Comparison of ENCODE assay signal across 15 cellular contexts in genomic region chr1:40795811-40796586, GRCh38. TPM values are rescaled to one million over a fixed set of nuclear protein-coding genes. Genes with fewer than 3 reads are reported as not detected.
DNase-seq lines count a peak whose midpoint lies in the region; ATAC-seq, FAIRE-seq and TF ChIP-seq lines count a peak whose summit lies in the region.
"Had no signal": no experiment of that assay in that cellular context is flagged by ENCODE, and none has a peak within 500 bp of the region (broad histone marks: within the 10 kb centered on the region; RNA-seq: fewer than 3 reads in every experiment).

No MANE protein-coding gene starts in this region.

- ATAC-seq in stimulated activated naive B cell treated with anti-CD40 and anti-IgM and Interleukin-4, amounts not matched to agents 10 μg/mL and 1 μg/mL and 100 μg/mL, for 72 hours (replicated peaks): peak; percentile 36 to 68
- no peak for ATAC-seq in body of pancreas
- ATAC-seq: left lung had no signal

- POLR2A ChIA-PET in activated CD4-positive, alpha-beta T cell treated with anti-CD3 and anti-CD28 coated beads, Interleukin-2, amount 10 ng/mL, durations not matched to agents 7 days and 5 days (lab: Charles Lee): interaction anchor here (0.7 kb wide), 1 partner anchor 263 kb away, joined by 4 read pairs; no protein-coding TSS in a partner anchor

- CTCF ChIA-PET in activated CD4-positive, alpha-beta T cell treated with anti-CD3 and anti-CD28 coated beads, Interleukin-2, amount 10 ng/mL, durations not matched to agents 7 days and 5 days (lab: Charles Lee): interaction anchor here (0.5 to 1.9 kb wide), 6 partner anchors 9 to 396 kb away, joined by 4 to 6 read pairs (median 5); no protein-coding TSS in a partner anchor

- H3K36me3 ChIP-seq in KOPT-K1 (ENCODE audit: insufficient read depth, low read length): no peaks in the 10 kb centered on the region
- no peaks in the 10 kb centered on the region for H3K36me3 ChIP-seq in bronchial epithelial cell (ENCODE audit: control insufficient read depth, insufficient read depth, low read length)
- no peaks in the 10 kb centered on the region for H3K36me3 ChIP-seq in body of pancreas (replicated peaks in 1 of 2; ENCODE audit: insufficient read depth in 1 of 2, low read depth in 2 of 2)
- H3K36me3 ChIP-seq: left lung, vagina had no signal

- no peaks in the 10 kb centered on the region for H3K9me3 Mint-ChIP-seq in activated CD4-positive, alpha-beta T cell treated with anti-CD3 and anti-CD28 coated beads, Interleukin-2, amount 10 ng/mL, durations not matched to agents 7 days and 5 days
- no peaks in the 10 kb centered on the region for H3K9me3 Mint-ChIP-seq in stimulated activated naive B cell treated with anti-CD40 and anti-IgM and Interleukin-4, amounts not matched to agents 10 μg/mL and 1 μg/mL and 100 μg/mL, for 72 hours

- peak overlapping the region; percentile 84 for H3K27ac ChIP-seq in KOPT-K1 (ENCODE audit: low read depth, low read length, poor library complexity, severe bottlenecking)
- H3K27ac ChIP-seq in body of pancreas: peak overlapping the region in 2 of 4 donors; percentile 12 to 78
- H3K27ac ChIP-seq: hepatocyte, HL-60, left lung, vagina had no signal

- 67 to 69% methylated on average over 13 of the region's 13 CpGs for WGBS in body of pancreas, 2 donors

- intact Hi-C loops in body of pancreas (cut with DNase I): no loop called here

- H3K4me1 ChIP-seq in body of pancreas: peaks cover 33% of the 10 kb centered on the region

- H3K36me3 Mint-ChIP-seq in activated CD4-positive, alpha-beta T cell treated with anti-CD3 and anti-CD28 coated beads, Interleukin-2, amount 10 ng/mL, durations not matched to agents 7 days and 5 days (ENCODE audit: low read depth): no peaks in the 10 kb centered on the region
- no peaks in the 10 kb centered on the region for H3K36me3 Mint-ChIP-seq in stimulated activated naive B cell treated with anti-CD40 and anti-IgM and Interleukin-4, amounts not matched to agents 10 μg/mL and 1 μg/mL and 100 μg/mL, for 72 hours

- H3K4me1 Mint-ChIP-seq in activated CD4-positive, alpha-beta T cell treated with anti-CD3 and anti-CD28 coated beads, Interleukin-2, amount 10 ng/mL, durations not matched to agents 7 days and 5 days: peaks cover 38% of the 10 kb centered on the region
- H3K4me1 Mint-ChIP-seq in stimulated activated naive B cell treated with anti-CD40 and anti-IgM and Interleukin-4, amounts not matched to agents 10 μg/mL and 1 μg/mL and 100 μg/mL, for 72 hours: peaks cover 18 to 20% of the 10 kb centered on the region in 2 donors

- peak; percentile 47 for FAIRE-seq in bronchial epithelial cell (lab: Jason Lieb, UNC)
- FAIRE-seq: small intestine had no signal

- no peak for TF ChIP-seq POLR2A in body of pancreas (IDR thresholded peaks at IDR 0.05)

- H3K27me3 ChIP-seq in bronchial epithelial cell (ENCODE audit: control insufficient read depth, insufficient read depth, low read length) (no peaks in the 10 kb centered on the region), body of pancreas (no peaks in the 10 kb centered on the region)
- H3K27me3 ChIP-seq: hepatocyte, left lung, vagina had no signal

- DNase-seq in activated CD4-positive, alpha-beta T cell treated with anti-CD3 and anti-CD28 coated beads, Interleukin-2, amount 10 ng/mL, durations not matched to agents 7 days and 5 days: peak; percentile 29
- no peak for DNase-seq in activated CD4-positive, alpha-beta T cell treated with anti-CD3 and anti-CD28 coated beads for 1 hour
- no peak for DNase-seq in bronchial epithelial cell (ENCODE audit: low read depth)
- DNase-seq in stimulated activated naive B cell treated with anti-CD40 and anti-IgM and Interleukin-4, amounts not matched to agents 10 μg/mL and 1 μg/mL and 100 μg/mL, for 72 hours: no peak
- no peak for DNase-seq in NCI-H1417 treated with DMSO at 0.1 percent for 48 hours (lab: John Stamatoyannopoulos, UW)
- no peak for DNase-seq in body of pancreas
- DNase-seq in ureter (ENCODE audit: low spot score): no peak
- DNase-seq: SK-N-SH, small intestine had no signal

- peak overlapping the region; percentile 1 for H3K4me3 Mint-ChIP-seq in activated CD4-positive, alpha-beta T cell treated with anti-CD3 and anti-CD28 coated beads, Interleukin-2, amount 10 ng/mL, durations not matched to agents 7 days and 5 days
- H3K4me3 Mint-ChIP-seq in stimulated activated naive B cell treated with anti-CD40 and anti-IgM and Interleukin-4, amounts not matched to agents 10 μg/mL and 1 μg/mL and 100 μg/mL, for 72 hours: no peak overlapping the region

- TF ChIP-seq CTCF in bronchial epithelial cell (IDR thresholded peaks at IDR 0.05; ENCODE audit: insufficient read depth, low read length, severe bottlenecking) (no peak), body of pancreas (IDR thresholded peaks at IDR 0.05) (no peak)

- no peaks in the 10 kb centered on the region for H3K9me3 ChIP-seq in KOPT-K1 (ENCODE audit: insufficient read depth, low read length, poor library complexity, severe bottlenecking)
- H3K9me3 ChIP-seq in body of pancreas: no peaks in the 10 kb centered on the region
- H3K9me3 ChIP-seq: left lung, SK-N-SH, vagina had no signal

- H3K27ac Mint-ChIP-seq in activated CD4-positive, alpha-beta T cell treated with anti-CD3 and anti-CD28 coated beads, Interleukin-2, amount 10 ng/mL, durations not matched to agents 7 days and 5 days: peak overlapping the region; percentile 86
- H3K27ac Mint-ChIP-seq in stimulated activated naive B cell treated with anti-CD40 and anti-IgM and Interleukin-4, amounts not matched to agents 10 μg/mL and 1 μg/mL and 100 μg/mL, for 72 hours: no peak overlapping the region

- H3K4me3 ChIP-seq in bronchial epithelial cell (ENCODE audit: low read depth, low read length): no peak overlapping the region
- H3K4me3 ChIP-seq in body of pancreas: no peak overlapping the region
- H3K4me3 ChIP-seq: hepatocyte, left lung, vagina had no signal

- H3K27me3 Mint-ChIP-seq in activated CD4-positive, alpha-beta T cell treated with anti-CD3 and anti-CD28 coated beads, Interleukin-2, amount 10 ng/mL, durations not matched to agents 7 days and 5 days: no peaks in the 10 kb centered on the region
- peaks cover 5 to 12% of the 10 kb centered on the region in 2 donors for H3K27me3 Mint-ChIP-seq in stimulated activated naive B cell treated with anti-CD40 and anti-IgM and Interleukin-4, amounts not matched to agents 10 μg/mL and 1 μg/mL and 100 μg/mL, for 72 hours

RNA-seq across cellular contexts. Expression of gene KCNQ4, which starts 12.4 kb away (rescaled TPM):
- total RNA-seq in activated CD4-positive, alpha-beta T cell treated with anti-CD3 and anti-CD28 coated beads, Interleukin-2, amount 10 ng/mL, durations not matched to agents 7 days and 5 days: under 1 TPM; 0.23 to 0.52 TPM
- under 0.01 TPM in 2 replicates for total RNA-seq in bronchial epithelial cell
- total RNA-seq in body of pancreas: 1 to 10 TPM; 1.8 to 4.0 TPM
- 3.7 TPM for total RNA-seq in ureter
- total RNA-seq: hepatocyte, M059J had no signal
